1 cellular context compared by ENCODE assay signal in genomic region chr7:101814996-101815825, GRCh38.
TF ChIP-seq lines count a peak whose summit lies in the region.

No MANE protein-coding gene starts in this region.

TF ChIP-seq in HEK293, 187 proteins besides CTCF, POLR2A, EP300 and RAD21 (continued from another document and continues in another):
- TF ChIP-seq ZNF280C (tag by site-specific recombination; IDR thresholded peaks at IDR 0.05) (no peak), SALL2 (tag by site-specific recombination; IDR thresholded peaks at IDR 0.05; ENCODE audit: borderline replicate concordance) (no peak), MEIS1 (CRISPR knock-in tag; IDR thresholded peaks at IDR 0.05; ENCODE audit: borderline replicate concordance) (no peak), HOXD13 (CRISPR knock-in tag; IDR thresholded peaks at IDR 0.05; ENCODE audit: borderline replicate concordance) (no peak), ZNF777 (tag by site-specific recombination; IDR thresholded peaks at IDR 0.05; ENCODE audit: borderline replicate concordance) (peak; percentile 98; the same call in 1 of the 2 replicates), BCL6B (tag by site-specific recombination; IDR thresholded peaks at IDR 0.05) (no peak), ZNF623 (tag by site-specific recombination; IDR thresholded peaks at IDR 0.05) (no peak), ZBTB44 (tag by site-specific recombination; IDR thresholded peaks at IDR 0.05) (no peak; the same call in 1 of the 2 replicates), ZNF394 (tag by site-specific recombination; IDR thresholded peaks at IDR 0.05; ENCODE audit: borderline replicate concordance) (0 out of 2 replicates have a peak, but pooled peaks have one; percentile 23), ZNF624 (tag by site-specific recombination; IDR thresholded peaks at IDR 0.05) (peak; percentile 16; the same call in 1 of the 2 replicates), ZNF658 (tag by site-specific recombination; IDR thresholded peaks at IDR 0.05) (no peak), ZNF548 (tag by site-specific recombination; IDR thresholded peaks at IDR 0.05) (no peak), ZNF488 (tag by site-specific recombination; IDR thresholded peaks at IDR 0.05) (no peak), ZBTB26 (tag by site-specific recombination; optimal IDR thresholded peaks at IDR 0.05) (peak; percentile 88), PBX3 (CRISPR knock-in tag; IDR thresholded peaks at IDR 0.05) (no peak), ZBTB7A (tag by site-specific recombination; IDR thresholded peaks at IDR 0.05; ENCODE audit: low read depth) (peak; percentile 91), ZNF529 (tag by site-specific recombination; IDR thresholded peaks at IDR 0.05; ENCODE audit: insufficient replicate concordance) (no peak), ZNF580 (tag by site-specific recombination; IDR thresholded peaks at IDR 0.05) (peak; percentile 46; the same call in 1 of the 2 replicates), KLF8 (tag by site-specific recombination; IDR thresholded peaks at IDR 0.05) (0 out of 2 replicates have a peak, but pooled peaks have one; percentile 22), ZNF544 (tag by site-specific recombination; IDR thresholded peaks at IDR 0.05) (no peak), ZNF2 (tag by site-specific recombination; IDR thresholded peaks at IDR 0.05) (peak; percentile 73), KLF1 (tag by site-specific recombination; IDR thresholded peaks at IDR 0.05) (peak; percentile 40), ZNF76 (tag by site-specific recombination; IDR thresholded peaks at IDR 0.05; ENCODE audit: borderline replicate concordance, low read depth) (peak; percentile 62; the same call in 1 of the 2 replicates), ZNF692 (tag by site-specific recombination; IDR thresholded peaks at IDR 0.05) (peak; percentile 19; the same call in 1 of the 2 replicates), ZNF660 (tag by site-specific recombination; IDR thresholded peaks at IDR 0.05) (no peak; the same call in 1 of the 2 replicates), ATF2 (tag by site-specific recombination; IDR thresholded peaks at IDR 0.05; ENCODE audit: low read depth) (no peak), ZNF843 (tag by site-specific recombination; IDR thresholded peaks at IDR 0.05) (peak; percentile 58), ZNF701 (tag by site-specific recombination; IDR thresholded peaks at IDR 0.05) (no peak), ZNF704 (tag by site-specific recombination; IDR thresholded peaks at IDR 0.05) (no peak), ZNF157 (tag by site-specific recombination; IDR thresholded peaks at IDR 0.05) (no peak), ZNF621 (tag by site-specific recombination; IDR thresholded peaks at IDR 0.05) (no peak), ZNF629 (tag by site-specific recombination; IDR thresholded peaks at IDR 0.05) (0 out of 2 replicates have a peak, but pooled peaks have one; percentile 23), WT1 (tag by site-specific recombination; IDR thresholded peaks at IDR 0.05) (peak; percentile 78), ZNF146 (tag by site-specific recombination; IDR thresholded peaks at IDR 0.05) (peak; percentile 39), ZNF274 (IDR thresholded peaks at IDR 0.05; ENCODE audit: low read length) (no peak), ZNF274 (tag by site-specific recombination; IDR thresholded peaks at IDR 0.05; ENCODE audit: borderline replicate concordance) (no peak), ZNF223 (tag by site-specific recombination; IDR thresholded peaks at IDR 0.05) (peak; percentile 38), ZNF202 (tag by site-specific recombination; IDR thresholded peaks at IDR 0.05; ENCODE audit: borderline replicate concordance) (no peak), KLF9 (tag by site-specific recombination; IDR thresholded peaks at IDR 0.05; ENCODE audit: low read depth) (peak; percentile 31; the same call in 1 of the 2 replicates), HOXA7 (CRISPR knock-in tag; IDR thresholded peaks at IDR 0.05; ENCODE audit: borderline replicate concordance) (no peak), EGR2 (tag by site-specific recombination; IDR thresholded peaks at IDR 0.05; ENCODE audit: low read depth) (peak; percentile 59), ZIC2 (tag by site-specific recombination; IDR thresholded peaks at IDR 0.05) (peak; percentile 96), ZNF398 (tag by site-specific recombination; IDR thresholded peaks at IDR 0.05) (peak; percentile 94), ZNF37A (tag by site-specific recombination; IDR thresholded peaks at IDR 0.05) (no peak), ZFP37 (tag by site-specific recombination; IDR thresholded peaks at IDR 0.05) (peak; percentile 82), ZNF571 (tag by site-specific recombination; IDR thresholded peaks at IDR 0.05) (no peak), ZNF239 (tag by site-specific recombination; IDR thresholded peaks at IDR 0.05) (no peak), ZBTB17 (tag by site-specific recombination; IDR thresholded peaks at IDR 0.05) (peak; percentile 70), ZBTB6 (tag by site-specific recombination; IDR thresholded peaks at IDR 0.05) (no peak), ZNF350 (tag by site-specific recombination; IDR thresholded peaks at IDR 0.05) (no peak), ZFP3 (tag by site-specific recombination; IDR thresholded peaks at IDR 0.05; ENCODE audit: low read depth) (no peak), ZBTB8A (tag by site-specific recombination; IDR thresholded peaks at IDR 0.05) (peak; percentile 87), SP7 (tag by site-specific recombination; IDR thresholded peaks at IDR 0.05) (peak; percentile 64)
